ENCODE assay signal across 17 cellular contexts in the genomic region with DNA sequence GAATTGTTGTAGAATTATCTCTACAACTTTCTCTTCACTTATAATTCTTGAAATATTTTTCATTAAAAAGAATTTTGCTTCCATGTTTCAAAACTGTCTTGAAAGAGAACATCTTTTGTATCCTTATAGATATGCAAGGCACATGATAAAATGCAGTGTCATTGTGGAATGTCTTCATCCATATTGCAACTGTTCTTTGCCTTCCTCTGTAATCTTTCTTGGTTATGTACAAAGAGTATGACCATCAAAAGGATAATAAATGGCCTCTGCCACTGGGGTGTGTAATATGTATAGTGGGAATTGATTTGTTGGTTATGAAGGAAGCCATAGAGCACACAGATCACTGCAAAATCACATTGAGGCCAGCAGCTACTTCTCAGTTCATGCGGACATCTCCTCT.
"Had no signal": no experiment of that assay in that cellular context is flagged by ENCODE, and none has a peak within 500 bp of the region (broad histone marks: within the 10 kb centered on the region; RNA-seq: fewer than 3 reads in every experiment).

No MANE protein-coding gene starts in this region.

- H2AFZ ChIP-seq: hepatocyte, parathyroid adenoma had no signal

- H3K27me3 ChIP-seq: cardiac muscle cell, colonic mucosa, hepatocyte, neutrophil, uterus had no signal

- H3K27ac ChIP-seq: cardiac muscle cell, colonic mucosa, hepatocyte, neutrophil, parathyroid adenoma, uterus had no signal

- DNase-seq: activated CD4-positive, alpha-beta T cell treated with anti-CD3 and anti-CD28 coated beads for 1 hour; activated CD4-positive, alpha-beta T cell treated with anti-CD3 and anti-CD28 coated beads, Interleukin-2, amount 50 U/mL, for 4 hours; activated naive CD4-positive, alpha-beta T cell treated with anti-CD3 and anti-CD28 coated beads, Interleukin-2, amount 10 ng/mL, durations not matched to agents 7 days and 5 days; activated T-cell treated with anti-CD3 and anti-CD28 coated beads for 4 hours; colonic mucosa; mammary epithelial cell; mucosa of descending colon; naive thymus-derived CD4-positive, alpha-beta T cell; stimulated activated CD4-positive, alpha-beta T cell treated with anti-CD3 and anti-CD28 coated beads, Interleukin-12 subunit alpha, Interleukin-12 subunit beta, amount 100 ng/mL, for 4 hours; stimulated activated CD4-positive, alpha-beta T cell treated with anti-CD3 and anti-CD28 coated beads, Interleukin-2, amount 100 ng/mL, for 24 hours; T1000; uterus had no signal

- H3K4me3 Mint-ChIP-seq: activated naive CD4-positive, alpha-beta T cell treated with anti-CD3 and anti-CD28 coated beads, Interleukin-2, amount 10 ng/mL, durations not matched to agents 7 days and 5 days; naive thymus-derived CD4-positive, alpha-beta T cell had no signal

- ATAC-seq: left lobe of liver; mucosa of descending colon; naive thymus-derived CD4-positive, alpha-beta T cell had no signal

- H3K4me1 ChIP-seq: colonic mucosa, parathyroid adenoma, uterus had no signal

- H3K36me3 ChIP-seq: cardiac muscle cell, colonic mucosa, neutrophil, uterus had no signal

- H3K79me2 ChIP-seq: hepatocyte, parathyroid adenoma had no signal

- H3K4me1 Mint-ChIP-seq: activated naive CD4-positive, alpha-beta T cell treated with anti-CD3 and anti-CD28 coated beads, Interleukin-2, amount 10 ng/mL, durations not matched to agents 7 days and 5 days; naive thymus-derived CD4-positive, alpha-beta T cell had no signal

- H3K4me2 ChIP-seq: hepatocyte had no signal

- H3K9me3 ChIP-seq: colonic mucosa, mucosa of descending colon, neutrophil, uterus had no signal

- H3K27me3 Mint-ChIP-seq: activated naive CD4-positive, alpha-beta T cell treated with anti-CD3 and anti-CD28 coated beads, Interleukin-2, amount 10 ng/mL, durations not matched to agents 7 days and 5 days had no signal

- H3K9me3 Mint-ChIP-seq: activated naive CD4-positive, alpha-beta T cell treated with anti-CD3 and anti-CD28 coated beads, Interleukin-2, amount 10 ng/mL, durations not matched to agents 7 days and 5 days had no signal

- H3K4me3 ChIP-seq: cardiac muscle cell, colonic mucosa, hepatocyte, mucosa of descending colon, uterus had no signal

- H3K27ac Mint-ChIP-seq: activated naive CD4-positive, alpha-beta T cell treated with anti-CD3 and anti-CD28 coated beads, Interleukin-2, amount 10 ng/mL, durations not matched to agents 7 days and 5 days; naive thymus-derived CD4-positive, alpha-beta T cell had no signal

- H3K36me3 Mint-ChIP-seq: activated naive CD4-positive, alpha-beta T cell treated with anti-CD3 and anti-CD28 coated beads, Interleukin-2, amount 10 ng/mL, durations not matched to agents 7 days and 5 days; naive thymus-derived CD4-positive, alpha-beta T cell had no signal
